In genomic region chr1:20558180-20558579, GRCh38 we compare ENCODE assay signal across 26 cellular contexts. TPM values are rescaled to one million over a fixed set of nuclear protein-coding genes. Genes with fewer than 3 reads are reported as not detected.
"Had no signal": no experiment of that assay in that cellular context is flagged by ENCODE, and none has a peak within 500 bp of the region (broad histone marks: within the 10 kb centered on the region; RNA-seq: fewer than 3 reads in every experiment).

No MANE protein-coding gene starts in this region.

- ATAC-seq: activated naive CD4-positive, alpha-beta T cell treated with anti-CD3 and anti-CD28 coated beads, Interleukin-2, amount 50 U/mL, for 72 hours; left lobe of liver; stimulated activated naive CD8-positive, alpha-beta T cell treated with anti-CD3 and anti-CD28 coated beads, Interleukin-15, Interleukin-2, amounts not matched to agents 100 U/mL and 50 U/mL, for 24 hours; T-cell had no signal

- H3K4me3 ChIP-seq: esophagus muscularis mucosa, tibial nerve had no signal

- DNase-seq: activated CD4-positive, CD25-positive, alpha-beta regulatory T cell treated with anti-CD3 and anti-CD28 coated beads, Interleukin-2, amount 50 U/mL, for 72 hours; activated CD8-positive, alpha-beta memory T cell treated with anti-CD3 and anti-CD28 coated beads for 24 hours; activated gamma-delta T cell treated with Interleukin-2 at 50 U/mL for 16 hours; dermis blood vessel endothelial cell; effector memory CD4-positive, alpha-beta T cell; foreskin fibroblast; mammary epithelial cell; midbrain; nephron progenitor cell; nucleus accumbens; retina; stimulated activated CD4-positive, alpha-beta T cell treated with anti-CD3 and anti-CD28 coated beads, Interleukin-12 subunit alpha, Interleukin-12 subunit beta, amount 100 ng/mL, for 4 hours; stimulated activated CD4-positive, alpha-beta T cell treated with anti-CD3 and anti-CD28 coated beads, Interleukin-1b, Interleukin-23, amount 100 ng/mL, for 48 hours; stimulated activated naive CD8-positive, alpha-beta T cell treated with anti-CD3 and anti-CD28 coated beads, Interleukin-15, Interleukin-2, amounts not matched to agents 100 U/mL and 50 U/mL, for 24 hours; substantia nigra; T-cell had no signal

- H3K9me3 ChIP-seq: esophagus muscularis mucosa, tibial nerve had no signal

- H3K36me3 ChIP-seq: esophagus muscularis mucosa, tibial nerve had no signal

- H3K27ac ChIP-seq: esophagus muscularis mucosa, tibial nerve, VCaP had no signal

RNA-seq across cellular contexts. Expression of gene FAM43B, which starts 5.8 kb away (rescaled TPM):
- total RNA-seq: activated naive CD4-positive, alpha-beta T cell treated with anti-CD3 and anti-CD28 coated beads, Interleukin-2, amount 50 U/mL, for 72 hours; activated T-helper 1 cell treated with anti-CD3 and anti-CD28 coated beads, Interleukin-12 subunit alpha, Interleukin-12 subunit beta, Interleukin-2, Interleukin-4 antibody, amounts not matched to agents 30 ng/mL and 10 ng/mL and 1 ng/mL, durations not matched to agents 14 hours and 24 hours and 36 hours; bronchial epithelial cell; dermis blood vessel endothelial cell; endothelial cell of umbilical vein; T-cell had no signal
- polyA plus RNA-seq: endothelial cell of umbilical vein, keratinocyte had no signal

RNA-seq across cellular contexts. Expression of gene CDA, which starts 30.7 kb away (rescaled TPM):
- total RNA-seq: activated naive CD4-positive, alpha-beta T cell treated with anti-CD3 and anti-CD28 coated beads, Interleukin-2, amount 50 U/mL, for 72 hours; activated T-helper 1 cell treated with anti-CD3 and anti-CD28 coated beads, Interleukin-12 subunit alpha, Interleukin-12 subunit beta, Interleukin-2, Interleukin-4 antibody, amounts not matched to agents 30 ng/mL and 10 ng/mL and 1 ng/mL, durations not matched to agents 14 hours and 24 hours and 36 hours; cerebellum had no signal
